In genomic region chr14:24673534-24674203, GRCh38 we compare ENCODE assay signal across 8 cellular contexts. TPM values are rescaled to one million over a fixed set of nuclear protein-coding genes. Genes with fewer than 3 reads are reported as not detected.
DNase-seq lines count a peak whose midpoint lies in the region; ATAC-seq and TF ChIP-seq lines count a peak whose summit lies in the region.

No MANE protein-coding gene starts in this region.

- no peaks in the 10 kb centered on the region for H3K27me3 Mint-ChIP-seq in activated B cell treated with CpG ODN at 0.5 μM for 24 hours

- peaks cover 5% of the 10 kb centered on the region for H3K9me3 Mint-ChIP-seq in activated B cell treated with CpG ODN at 0.5 μM for 24 hours

- H3K36me3 Mint-ChIP-seq in activated B cell treated with CpG ODN at 0.5 μM for 24 hours (ENCODE audit: low read depth) = no peaks in the 10 kb centered on the region

- intact Hi-C loops in activated B cell treated with CpG ODN at 0.5 μM for 24 hours (cut with micrococcal nuclease) = loop anchor here (1.0 to 10.0 kb wide), 4 partner anchors 8 to 339 kb away; partner anchors contain the start of genes ADCY4 and RIPK3

- DNase-seq in activated B cell treated with CpG ODN at 0.5 μM for 24 hours (no peak), epithelial cell of prostate (ENCODE audit: low read depth, low spot score) (no peak), amygdala (lab: John Stamatoyannopoulos, UW) (no peak), HuH-7.5 (ENCODE audit: low spot score) (no peak), NCI-H1105 treated with DMSO at 0.1 percent for 48 hours (lab: John Stamatoyannopoulos, UW) (no peak)
- DNase-seq in NK-92 treated with Interleukin-12 subunit alpha and Interleukin-12 subunit beta, amount 100 ng/mL, for 24 hours (lab: John Stamatoyannopoulos, UW) = no peak

- H3K4me1 Mint-ChIP-seq in activated B cell treated with CpG ODN at 0.5 μM for 24 hours = peaks cover 72% of the 10 kb centered on the region

- ATAC-seq in GM18909 (IDR thresholded peaks at IDR 0.05; ENCODE audit: poor library complexity, unreplicated experiment) (peak; percentile 42), HG03066 (IDR thresholded peaks at IDR 0.05; ENCODE audit: low read depth, unreplicated experiment) (peak; percentile 59), activated B cell treated with CpG ODN at 0.5 μM for 24 hours (ENCODE audit: low read depth) (peak; percentile 64)

- peak overlapping the region; percentile 59 for H3K27ac ChIP-seq in epithelial cell of prostate

- peak overlapping the region; percentile 95 for H3K27ac Mint-ChIP-seq in activated B cell treated with CpG ODN at 0.5 μM for 24 hours

- no peak for TF ChIP-seq CTCF in activated B cell treated with CpG ODN at 0.5 μM for 24 hours (IDR thresholded peaks at IDR 0.05)

- CTCF ChIA-PET in activated B cell treated with CpG ODN at 0.5 μM for 24 hours (lab: Charles Lee) = interaction anchor here (0.7 to 2.7 kb wide), 6 partner anchors 16 to 340 kb away, joined by 3 to 12 read pairs (median 5); no protein-coding TSS in a partner anchor

- POLR2A ChIA-PET in activated B cell treated with CpG ODN at 0.5 μM for 24 hours (lab: Charles Lee) = interaction anchor here (0.9 to 2.2 kb wide), 7 partner anchors 8 to 308 kb away, joined by 3 to 13 read pairs (median 4); partner anchors contain the start of genes CBLN3 and KHNYN

- H3K4me3 Mint-ChIP-seq in activated B cell treated with CpG ODN at 0.5 μM for 24 hours = peak overlapping the region; percentile 82

RNA-seq across cellular contexts. Expression of gene GZMB, which starts 39.7 kb away (rescaled TPM):
- total RNA-seq in activated B cell treated with CpG ODN at 0.5 μM for 24 hours = 2.3 and 2.9 TPM in 2 replicates
